24 cellular contexts compared by ENCODE assay signal in genomic region chr22:43228863-43229262, GRCh38.
"Had no signal": no experiment of that assay in that cellular context is flagged by ENCODE, and none has a peak within 500 bp of the region (broad histone marks: within the 10 kb centered on the region; RNA-seq: fewer than 3 reads in every experiment).

No MANE protein-coding gene starts in this region.

- H3K27me3 ChIP-seq: left lung, ovary had no signal

- H3K27ac ChIP-seq: left lung, lower lobe of right lung, ovary, prostate gland, suprapubic skin, thoracic aorta, tibial artery, upper lobe of right lung had no signal

- ATAC-seq: left lung; lower lobe of right lung; naive thymus-derived CD8-positive, alpha-beta T cell; right cardiac atrium; stimulated activated memory B cell treated with anti-CD40 and anti-IgM and Interleukin-4, amounts not matched to agents 10 μg/mL and 1 μg/mL and 100 μg/mL, for 72 hours; upper lobe of right lung had no signal

- H3K36me3 ChIP-seq: left lung, lower lobe of right lung, ovary, prostate gland, suprapubic skin, thoracic aorta, tibial artery, upper lobe of right lung had no signal

- FAIRE-seq: islet of Langerhans, kidney, urothelium cell line had no signal

- H3K4me3 ChIP-seq: left lung, lower lobe of right lung, ovary, prostate gland, smooth muscle cell, suprapubic skin, thoracic aorta, tibial artery, upper lobe of right lung had no signal

- DNase-seq: hippocampal formation; immature natural killer cell; kidney; left lung; lower lobe of right lung; mammary epithelial cell; ovary; posterior cingulate gyrus; retina; right cardiac atrium; stimulated activated CD4-positive, alpha-beta T cell treated with anti-CD3 and anti-CD28 coated beads, Interleukin-1b, Interleukin-23, amount 100 ng/mL, for 48 hours; stimulated activated CD4-positive, alpha-beta T cell treated with anti-CD3 and anti-CD28 coated beads, Interleukin-4, amount 100 ng/mL, for 4 hours; stimulated activated naive CD4-positive, alpha-beta T cell treated with Interleukin-2 at 50 U/mL for 16 hours; tibial artery; trophoblast cell; upper lobe of right lung had no signal

- H3K4me2 ChIP-seq: smooth muscle cell had no signal

- H3K9me3 ChIP-seq: left lung, lower lobe of right lung, ovary, prostate gland, suprapubic skin, thoracic aorta, tibial artery, upper lobe of right lung had no signal

- H3K4me1 ChIP-seq: lower lobe of right lung, suprapubic skin, upper lobe of right lung had no signal
